Comparison of ENCODE assay signal across 3 cellular contexts in genomic region chr9:38377336-38378083, GRCh38. TPM values are rescaled to one million over a fixed set of nuclear protein-coding genes. Genes with fewer than 3 reads are reported as not detected.
"Had no signal": no experiment of that assay in that cellular context is flagged by ENCODE, and none has a peak within 500 bp of the region (broad histone marks: within the 10 kb centered on the region; RNA-seq: fewer than 3 reads in every experiment).

No MANE protein-coding gene starts in this region.

RNA-seq across cellular contexts. Expression of gene IGFBPL1, which starts 46.7 kb away (rescaled TPM):
- total RNA-seq: IMR-90, Right ventricle myocardium superior had no signal
- polyA plus RNA-seq: HepG2, IMR-90 had no signal
